ENCODE assay signal across 23 cellular contexts in the genomic region with DNA sequence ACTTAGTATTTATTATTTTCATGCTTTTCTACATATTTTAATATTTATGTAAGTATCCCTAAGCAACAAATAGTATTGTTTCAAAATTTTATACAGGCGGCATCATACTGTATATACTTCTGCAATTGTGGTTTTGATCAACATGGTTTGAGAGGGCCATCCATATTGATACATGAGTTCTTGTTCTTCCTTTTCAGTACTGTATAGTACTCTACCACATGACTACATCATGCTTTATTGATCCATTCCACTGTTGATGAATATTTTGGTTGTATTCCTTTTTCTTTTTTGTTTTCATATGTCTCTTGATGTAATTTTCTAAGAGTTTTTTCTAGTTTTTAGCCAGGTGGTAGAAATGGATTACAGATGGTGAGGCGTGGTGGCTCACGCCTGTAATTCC. TPM values are rescaled to one million over a fixed set of nuclear protein-coding genes. Genes with fewer than 3 reads are reported as not detected.
DNase-seq lines count a peak whose midpoint lies in the region; ATAC-seq, FAIRE-seq and TF ChIP-seq lines count a peak whose summit lies in the region.
"Had no signal": no experiment of that assay in that cellular context is flagged by ENCODE, and none has a peak within 500 bp of the region (broad histone marks: within the 10 kb centered on the region; RNA-seq: fewer than 3 reads in every experiment).

No MANE protein-coding gene starts in this region.

- in situ Hi-C loops in K562 (cut with MboI): no loop called here

- H3K4me3 ChIP-seq in HEK293 (ENCODE audit: low read depth, low read length) (no peak overlapping the region), K562 (no peak overlapping the region), upper lobe of right lung (no peak overlapping the region)
- H3K4me3 ChIP-seq: A549; BLaER1 treated with 17β-estradiol and CSF1 and Interleukin-3, amounts not matched to agents 10 nM and 100 nM had no signal

- ATAC-seq in K562 (no peak), upper lobe of right lung (no peak)
- ATAC-seq: A549; CD8-positive, alpha-beta T cell had no signal

- H3K79me2 ChIP-seq in K562 (ENCODE audit: control insufficient read depth, insufficient read depth, low read length): peaks cover 60% of the 10 kb centered on the region

- BruUV-seq in K562 (replicated peaks; lab: Mats Ljungman, UMichigan) (no TSS peak), MCF 10A (replicated peaks; lab: Mats Ljungman, UMichigan) (no TSS peak)

- DNase-seq in KG1 (lab: John Stamatoyannopoulos, UW) (peak; percentile 9), K562 (ENCODE audit: extremely low read depth in 1 of 4, low spot score in 3 of 4) (no peak), epithelial cell of prostate (ENCODE audit: low read depth, low spot score) (no peak), upper lobe of right lung (no peak), 8988T (no peak), epidermal melanocyte (ENCODE audit: insufficient read length, low spot score) (no peak), MCF 10A (ENCODE audit: unreplicated experiment) (no peak)
- DNase-seq: AML-193; Caco-2; Calu3; CD4-positive, alpha-beta T cell; CD8-positive, alpha-beta T cell; DMS79 treated with DMSO at 0.1 percent for 48 hours; GF-D8 had no signal

- no peak for TF ChIP-seq EP300 in K562 (IDR thresholded peaks at IDR 0.05; ENCODE audit: low read length)

- H3K27me3 Mint-ChIP-seq in MCF 10A (ENCODE audit: insufficient read depth, unreplicated experiment): no peaks in the 10 kb centered on the region
- H3K27me3 Mint-ChIP-seq: B cell; CD4-positive, alpha-beta T cell had no signal

- POLR2A ChIA-PET in HEK293 (lab: Yijun Ruan, JAX): interaction anchor here (0.7 kb wide), 1 partner anchor 22 kb away, joined by 3 read pairs; no protein-coding TSS in a partner anchor
- POLR2A ChIA-PET in K562 (lab: Yijun Ruan, JAX): no interaction called here
- POLR2A ChIA-PET in MCF 10A (lab: Yijun Ruan, JAX): interaction anchor here (1.0 kb wide), 1 partner anchor 11 kb away, joined by 5 read pairs; no protein-coding TSS in a partner anchor

- no peak for TF ChIP-seq POLR2A in K562 (conservative IDR thresholded peaks at IDR 0.05)

- H3K4me1 Mint-ChIP-seq in MCF 10A (ENCODE audit: insufficient read depth, unreplicated experiment): peaks cover 37% of the 10 kb centered on the region

- H2AFZ ChIP-seq in K562 (ENCODE audit: low read depth, low read length): no peak overlapping the region

- no peaks in the 10 kb centered on the region for H3K27me3 ChIP-seq in K562 (ENCODE audit: control insufficient read depth in 2 of 2, insufficient read depth in 2 of 2, low read length in 2 of 2)
- H3K27me3 ChIP-seq in upper lobe of right lung: no peaks in the 10 kb centered on the region
- H3K27me3 ChIP-seq: BLaER1 treated with 17β-estradiol and CSF1 and Interleukin-3, amounts not matched to agents 10 nM and 100 nM had no signal

- 0 out of 2 replicates have a peak, but pooled peaks cover 6% of the 10 kb centered on the region for H4K20me1 ChIP-seq in K562 (replicated peaks; ENCODE audit: control insufficient read depth, insufficient read depth, low read length)

- H3K36me3 ChIP-seq in HEK293 (ENCODE audit: control insufficient read depth in 2 of 2, insufficient read depth in 1 of 2, low read length in 2 of 2) (peaks cover 0 to under 1% of the 10 kb centered on the region in 2 experiments; a peak in 1 of 3 replicates), K562 (ENCODE audit: control insufficient read depth, insufficient read depth, low read length) (peaks cover 6% of the 10 kb centered on the region; the same call in 2 of the 3 replicates), upper lobe of right lung (no peaks in the 10 kb centered on the region)

- TF ChIP-seq CTCF in HEK293 (tag by site-specific recombination; IDR thresholded peaks at IDR 0.05) (no peak), K562 (IDR thresholded peaks at IDR 0.05 in 2 of 3, conservative IDR thresholded peaks at IDR 0.05 in 1 of 3; ENCODE audit: insufficient read depth in 2 of 3, low read depth in 1 of 3, low read length in 3 of 3) (no peak), upper lobe of right lung (IDR thresholded peaks at IDR 0.05) (no peak), MCF 10A (IDR thresholded peaks at IDR 0.05; ENCODE audit: unreplicated experiment) (no peak)

- no peaks in the 10 kb centered on the region for H3K4me1 ChIP-seq in HEK293 (ENCODE audit: control insufficient read depth, insufficient read depth, low read length)
- H3K4me1 ChIP-seq in K562 (replicated peaks in 1 of 2; ENCODE audit: control insufficient read depth in 2 of 2, insufficient read depth in 2 of 2, low read length in 2 of 2): no peaks in the 10 kb centered on the region
- no peaks in the 10 kb centered on the region for H3K4me1 ChIP-seq in upper lobe of right lung
- H3K4me1 ChIP-seq: A549 had no signal

- 97% methylated on average over 3 of the region's 3 CpGs for WGBS in K562 (ENCODE audit: insufficient coverage, low coverage, missing lambda C conversion rate)

- H3K9ac ChIP-seq in K562 (ENCODE audit: insufficient read depth in 1 of 2, low read depth in 2 of 2, low read length in 2 of 2): no peak overlapping the region
- H3K9ac ChIP-seq: BLaER1 treated with 17β-estradiol and CSF1 and Interleukin-3, amounts not matched to agents 10 nM and 100 nM had no signal

- no peak overlapping the region for H3K4me2 ChIP-seq in K562 (ENCODE audit: insufficient read depth, low read length)
- H3K4me2 ChIP-seq: A549 had no signal

- peaks cover 14% of the 10 kb centered on the region for H3K36me3 Mint-ChIP-seq in MCF 10A (ENCODE audit: insufficient read depth, unreplicated experiment)
- H3K36me3 Mint-ChIP-seq: CD8-positive, alpha-beta T cell had no signal

- H3K9me3 ChIP-seq in HEK293 (ENCODE audit: control insufficient read depth, insufficient read depth, low read depth, low read length) (no peaks in the 10 kb centered on the region), K562 (replicated peaks; ENCODE audit: control insufficient read depth, insufficient read depth, low read depth, low read length) (no peaks in the 10 kb centered on the region), upper lobe of right lung (no peaks in the 10 kb centered on the region)
- H3K9me3 ChIP-seq: A549, Caco-2 had no signal

- H3K27ac ChIP-seq in HEK293 (ENCODE audit: extremely low read depth, low read depth, low read length) (no peak overlapping the region), K562 (ENCODE audit: extremely low read depth, low read depth, low read length) (no peak overlapping the region), epithelial cell of prostate (peak overlapping the region; percentile 66), upper lobe of right lung (no peak overlapping the region)
- H3K27ac ChIP-seq: A549; BLaER1 treated with 17β-estradiol and CSF1 and Interleukin-3, amounts not matched to agents 10 nM and 100 nM; C4-2B had no signal

- intact Hi-C loops in K562 (cut with micrococcal nuclease): no loop called here
- intact Hi-C loops in upper lobe of right lung (cut with DNase I): no loop called here
- intact Hi-C loops in MCF 10A (cut with micrococcal nuclease): loop anchor here (5.0 kb wide), 1 partner anchor 39 kb away; the partner anchor contains the start of gene SLC35F2

- no peak overlapping the region for H3K4me3 Mint-ChIP-seq in MCF 10A (ENCODE audit: unreplicated experiment)
- H3K4me3 Mint-ChIP-seq: B cell; CD4-positive, alpha-beta T cell; CD8-positive, alpha-beta T cell had no signal

- no peak for FAIRE-seq in K562 (lab: Jason Lieb, UNC)
- FAIRE-seq: A549, D721Med, G401.6, GM12891, GM19239 had no signal

- CTCF ChIA-PET in HEK293 (lab: Yijun Ruan, JAX) (no interaction called here), K562 (lab: Yijun Ruan, JAX; ENCODE audit: low intra/inter-chr PET ratio) (no interaction called here), MCF 10A (lab: Yijun Ruan, JAX) (interaction anchor here (0.6 kb wide), 1 partner anchor 18 kb away, joined by 4 read pairs; no protein-coding TSS in a partner anchor)

- H3K9me3 Mint-ChIP-seq in MCF 10A (ENCODE audit: unreplicated experiment): peaks cover 5% of the 10 kb centered on the region
- H3K9me3 Mint-ChIP-seq: CD4-positive, alpha-beta T cell; CD8-positive, alpha-beta T cell had no signal

- no peak for TF ChIP-seq RAD21 in K562 (CRISPR knock-in tag; conservative IDR thresholded peaks at IDR 0.05 in 1 of 2, IDR thresholded peaks at IDR 0.05 in 1 of 2)

- no peak overlapping the region for H3K27ac Mint-ChIP-seq in MCF 10A (ENCODE audit: low read depth, unreplicated experiment)
- H3K27ac Mint-ChIP-seq: B cell; CD4-positive, alpha-beta T cell; CD8-positive, alpha-beta T cell had no signal

- H3K9me1 ChIP-seq in K562 (ENCODE audit: control insufficient read depth, insufficient read depth, low read length): no peaks in the 10 kb centered on the region

TF ChIP-seq in K562, 482 proteins besides CTCF, POLR2A, EP300 and RAD21 (continues in another document):
- no peak for TF ChIP-seq ZNF644 (tag; IDR thresholded peaks at IDR 0.05; ENCODE audit: low read depth)
- TF ChIP-seq MTA1 (IDR thresholded peaks at IDR 0.05; ENCODE audit: borderline replicate concordance): no peak
- TF ChIP-seq RBM25 (IDR thresholded peaks at IDR 0.05; ENCODE audit: low read depth, low read length, severe bottlenecking): peak; percentile 27
- no peak for TF ChIP-seq DMBX1 (CRISPR knock-in tag; IDR thresholded peaks at IDR 0.05; ENCODE audit: borderline replicate concordance)
- TF ChIP-seq ZNF146 (CRISPR knock-in tag; IDR thresholded peaks at IDR 0.05; ENCODE audit: unreplicated experiment): peak; percentile 72

RNA-seq across cellular contexts. Expression of gene SLC35F2, which starts 40.1 kb away (rescaled TPM):
- 39.3 and 43.0 TPM in 2 replicates for total RNA-seq in K562 (2011; cell fraction: chromatin; rRNA removed; ENCODE audit: low replicate concordance)
- total RNA-seq in K562 (2011; cell fraction: nucleolus; rRNA removed): 42.8 and 45.0 TPM in 2 replicates
- total RNA-seq in K562 (2011; cell fraction: nucleoplasm; rRNA removed): 61.6 and 73.7 TPM in 2 replicates
- total RNA-seq in K562 (2014; rRNA removed) (50.5 and 55.6 TPM in 2 replicates), K562 (2014; rRNA removed; fragmentation: Illumina TruSeq; extraction: Trizol) (63.9 and 71.7 TPM in 2 replicates), K562 (2015; rRNA removed; fragmentation: Illumina TruSeq; extraction: Trizol) (54.6 and 54.9 TPM in 2 replicates), K562 (2021) (53.3 and 53.4 TPM in 2 replicates), upper lobe of right lung (8.8 TPM), MCF 10A (2022) (40.3 and 62.4 TPM in 2 replicates)
- polyA plus RNA-seq in K562 (2011; rRNA removed) (33.6 and 47.6 TPM in 2 replicates), K562 (2014; fragmentation: Illumina TruSeq; extraction: Trizol) (55.0 and 58.6 TPM in 2 replicates), K562 (2014; fragmentation: Nextera tagmentation; extraction: Ambion mirVana) (10 to 100 TPM; 28.6 to 38.3 TPM), K562 (2014; rRNA removed) (37.8 and 45.0 TPM in 2 replicates)
- 30.8 and 38.5 TPM in 2 replicates for polyA plus RNA-seq in K562 (2011; cell fraction: cytosol; rRNA removed)
- 16.2 and 16.8 TPM in 2 replicates for polyA plus RNA-seq in K562 (2011; cell fraction: nucleus; rRNA removed)
- polyA plus RNA-seq in K562 (2012): 21.2 and 39.4 TPM in 2 replicates
- polyA minus RNA-seq in K562 (2011; rRNA and poly(A)+ RNA removed): 103 and 113 TPM in 2 replicates
- polyA minus RNA-seq in K562 (2011; cell fraction: cytosol; rRNA and poly(A)+ RNA removed): 27.1 and 45.6 TPM in 2 replicates
- 5.9 and 12.4 TPM in 2 replicates for polyA minus RNA-seq in K562 (2011; cell fraction: nucleus; rRNA and poly(A)+ RNA removed)

Comparison
In these comparisons a context has a peak if more than half of its experiments do, and no peak if none do; other contexts are left out.
1. Of the 44 proteins assayed by ChIP-seq in both K562 and HEK293: peak only in K562: none; only in HEK293: none; in both: ZNF146; in neither: 43.